8 cellular contexts compared by ENCODE assay signal in genomic region chr7:128537410-128537809, GRCh38.
DNase-seq lines count a peak whose midpoint lies in the region; ATAC-seq, FAIRE-seq and TF ChIP-seq lines count a peak whose summit lies in the region.
"Not testable (repeated sequence)": the region's sequence is repeated elsewhere in the genome, so short reads cannot be mapped to it uniquely, and the experiment has no call there.

No MANE protein-coding gene starts in this region.

- H3K36me3 Mint-ChIP-seq in T-cell: peaks cover 12% of the 10 kb centered on the region

- H3K79me2 ChIP-seq in KMS-11 (ENCODE audit: insufficient read depth, low read depth): peaks cover 97% of the 10 kb centered on the region

- POLR2A ChIA-PET in A549 (lab: Yijun Ruan, JAX); T-cell (lab: Charles Lee): not testable (repeated sequence)

- not testable (repeated sequence) for H3K4me2 ChIP-seq in A549
- H3K4me2 ChIP-seq in KMS-11: peak overlapping the region; percentile 18; the same call in 1 of the 2 replicates

- peak; percentile 45 for TF ChIP-seq CTCF in A549 (IDR thresholded peaks at IDR 0.05)
- TF ChIP-seq CTCF in KMS-11 (conservative IDR thresholded peaks at IDR 0.05; ENCODE audit: low read depth, low read length): peak; percentile 42; the same call in 1 of the 2 replicates
- TF ChIP-seq CTCF in dorsolateral prefrontal cortex (IDR thresholded peaks at IDR 0.05 in 54 of 56, conservative IDR thresholded peaks at IDR 0.05 in 2 of 56; ENCODE audit: low read depth in 1 of 56, partially characterized antibody in 56 of 56): peak in 54 of 56 donors; percentile 19 to 64 (median 46)
- peak; percentile 28 to 55 for TF ChIP-seq CTCF in right atrium auricular region (IDR thresholded peaks at IDR 0.05)
- not testable (repeated sequence) for TF ChIP-seq CTCF in pancreas (IDR thresholded peaks at IDR 0.05)

- FAIRE-seq in A549 (lab: Jason Lieb, UNC); pancreas (lab: Jason Lieb, UNC): not testable (repeated sequence)
- peak; percentile 81 for FAIRE-seq in G401.6 (lab: Jason Lieb, UNC)

- H2AFZ ChIP-seq in KMS-11 (ENCODE audit: low read depth): not testable (repeated sequence)

- not testable (repeated sequence) for H3K9ac ChIP-seq in KMS-11

- not testable (repeated sequence) for TF ChIP-seq EP300 in A549 (IDR thresholded peaks at IDR 0.05)

- H3K4me3 ChIP-seq in A549; KMS-11 (IDR thresholded peaks at IDR 0.05; ENCODE audit: insufficient read depth, low read depth, low read length); right atrium auricular region; pancreas: not testable (repeated sequence)
- H3K4me3 ChIP-seq in dorsolateral prefrontal cortex: peak overlapping the region in 1 of 59 donors; percentile 24

- peaks cover 10% of the 10 kb centered on the region for H3K4me1 ChIP-seq in A549
- H3K4me1 ChIP-seq in KMS-11 (ENCODE audit: low read depth, poor library complexity, severe bottlenecking): peaks cover 65% of the 10 kb centered on the region
- H3K4me1 ChIP-seq in right atrium auricular region: peaks cover 0 to 14% of the 10 kb centered on the region in 2 donors
- H3K4me1 ChIP-seq in pancreas: peaks cover 0 to 10% (median 9%) of the 10 kb centered on the region in 3 donors

- ATAC-seq in A549 (peak; percentile 94), T-cell (replicated peaks in 1 of 4) (peak; percentile 85 to 97 (median 88)), pancreas (peak; percentile 56 to 83 (median 76))

- intact Hi-C loops in dorsolateral prefrontal cortex (cut with DNase I): loop anchor here (10.0 kb wide), 3 partner anchors 63 to 337 kb away; partner anchors contain the start of genes HILPDA (in 1 of the 2) and METTL2B (in 1 of the 2)
- intact Hi-C loops in pancreas (cut with DNase I): not testable (repeated sequence)

- not testable (repeated sequence) for H4K20me1 ChIP-seq in KMS-11 (ENCODE audit: insufficient read depth)

- H3K9me3 Mint-ChIP-seq in T-cell: not testable (repeated sequence)

- peak in 1 of 2 experiments; percentile 26; a peak in 1 of 5 replicates for TF ChIP-seq RAD21 in A549 (conservative IDR thresholded peaks at IDR 0.05 in 1 of 2, IDR thresholded peaks at IDR 0.05 in 1 of 2)

- H3K27ac ChIP-seq in A549, right atrium auricular region, pancreas: not testable (repeated sequence)
- H3K27ac ChIP-seq in KMS-11 (peak overlapping the region; percentile 19; the same call in 1 of the 2 replicates), dorsolateral prefrontal cortex (peak overlapping the region in 35 of 59 donors; percentile 12 to 71 (median 50))

- peaks cover 12% of the 10 kb centered on the region; the same call in 1 of the 2 replicates for H3K36me3 ChIP-seq in KMS-11 (ENCODE audit: insufficient read depth)
- H3K36me3 ChIP-seq in right atrium auricular region, pancreas: not testable (repeated sequence)

- WGBS in A549 (ENCODE audit: missing lambda C conversion rate): 29% methylated on average over 7 of the region's 7 CpGs
- WGBS in pancreas, 2 donors: 45 to 63% methylated on average over 7 of the region's 7 CpGs

- CTCF ChIA-PET in A549 (lab: Yijun Ruan, JAX) (interaction anchor here (0.7 kb wide), 1 partner anchor 63 kb away, joined by 3 read pairs; no protein-coding TSS in a partner anchor), T-cell (lab: Charles Lee) (interaction anchor here in 1 of 2 donors (0.7 kb wide), 1 partner anchor 503 kb away, joined by 4 read pairs; no protein-coding TSS in a partner anchor)

- H3K4me3 Mint-ChIP-seq in T-cell: not testable (repeated sequence)

- H3K27ac Mint-ChIP-seq in T-cell: peak overlapping the region in 1 of 2 donors; percentile 22

- DNase-seq in A549 (ENCODE audit: low read depth in 1 of 2, low spot score in 1 of 2); dorsolateral prefrontal cortex; right atrium auricular region (ENCODE audit: low spot score); pancreas: not testable (repeated sequence)
- peak in 16 of 34 experiments; percentile 0 to 29 (median 8) for DNase-seq in T-cell
- peak; percentile 15 for DNase-seq in activated naive CD4-positive, alpha-beta T cell treated with anti-CD3 and anti-CD28 coated beads, Interleukin-2, amount 50 U/mL, for 16 hours

- peaks cover 36 to 57% (median 54%) of the 10 kb centered on the region in 3 donors for H3K4me1 Mint-ChIP-seq in T-cell

- not testable (repeated sequence) for H3K9me3 ChIP-seq in A549, right atrium auricular region, pancreas

- not testable (repeated sequence) for H3K27me3 ChIP-seq in KMS-11 (ENCODE audit: insufficient read depth, low read depth); dorsolateral prefrontal cortex; right atrium auricular region; pancreas

- H3K27me3 Mint-ChIP-seq in T-cell: not testable (repeated sequence)

- not testable (repeated sequence) for TF ChIP-seq POLR2A in A549 (IDR thresholded peaks at IDR 0.05; ENCODE audit: low read length)

TF ChIP-seq in A549, 52 proteins besides CTCF, POLR2A, EP300 and RAD21:
- peak; percentile 47; the same call in 2 of the 3 replicates for TF ChIP-seq SMC3 (IDR thresholded peaks at IDR 0.05)
